ENCODE assay signal across 2 cellular contexts in the genomic region with DNA sequence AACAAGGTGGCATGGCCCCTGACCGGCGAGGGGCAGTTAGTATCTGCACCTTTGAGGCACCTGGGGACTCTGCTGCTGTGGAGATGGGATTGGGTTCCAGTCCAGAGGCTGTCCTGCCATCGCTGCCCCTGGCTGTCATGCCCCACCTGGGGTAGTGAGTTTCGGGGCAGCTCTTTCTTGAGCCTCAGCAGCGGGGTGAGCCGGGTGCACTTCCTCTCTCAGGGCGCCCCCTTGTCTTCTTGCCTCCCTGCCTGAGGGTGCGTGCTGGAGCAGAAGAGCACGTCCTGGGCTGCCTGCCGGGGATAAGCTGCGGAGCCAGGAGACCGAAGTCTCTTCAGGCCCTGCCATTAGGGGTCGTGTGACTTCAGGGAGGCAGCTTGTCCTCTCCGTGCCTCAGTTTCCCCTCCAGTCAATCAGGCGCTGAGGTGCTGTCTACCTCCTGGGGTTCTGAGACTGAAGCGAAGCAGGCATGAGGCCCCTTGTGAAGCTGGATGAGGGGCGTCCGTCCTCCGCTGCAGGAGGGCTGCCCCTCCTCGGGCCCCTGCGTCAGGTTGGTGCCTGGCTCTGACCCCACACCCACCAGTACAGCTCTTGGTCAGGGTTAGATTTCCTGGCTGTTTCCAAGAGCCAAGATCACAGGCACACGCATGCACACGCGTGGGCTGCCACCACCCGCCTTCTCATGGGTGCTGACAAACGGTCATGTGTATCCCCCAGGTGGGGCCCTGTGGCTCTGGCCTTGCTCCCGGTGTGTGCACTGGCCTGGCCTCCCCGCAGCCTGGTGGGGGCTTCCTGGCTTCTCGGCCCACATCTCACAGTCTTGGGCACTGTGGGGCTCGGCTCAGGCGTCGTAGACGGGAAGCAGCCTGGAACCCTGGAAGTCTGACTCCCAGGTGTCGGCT.
TF ChIP-seq lines count a peak whose summit lies in the region.

No MANE protein-coding gene starts in this region.

TF ChIP-seq in HEK293, 187 proteins besides CTCF, POLR2A, EP300 and RAD21:
- TF ChIP-seq MYNN (tag by site-specific recombination; IDR thresholded peaks at IDR 0.05; ENCODE audit: borderline replicate concordance) (no peak), GLIS2 (tag by site-specific recombination; IDR thresholded peaks at IDR 0.05) (0 out of 2 replicates have a peak, but pooled peaks have one; percentile 34), ZNF223 (tag by site-specific recombination; IDR thresholded peaks at IDR 0.05) (no peak), ZNF169 (tag by site-specific recombination; IDR thresholded peaks at IDR 0.05) (no peak), ZNF549 (tag by site-specific recombination; IDR thresholded peaks at IDR 0.05) (no peak), ZNF560 (tag by site-specific recombination; IDR thresholded peaks at IDR 0.05; ENCODE audit: borderline replicate concordance) (no peak), ZBTB48 (tag by site-specific recombination; IDR thresholded peaks at IDR 0.05) (0 out of 2 replicates have a peak, but pooled peaks have one; percentile 14), ZNF571 (tag by site-specific recombination; IDR thresholded peaks at IDR 0.05) (no peak), TRIM28 (IDR thresholded peaks at IDR 0.05; ENCODE audit: borderline replicate concordance, low read length) (no peak), ZNF501 (tag by site-specific recombination; IDR thresholded peaks at IDR 0.05) (no peak), ZNF621 (tag by site-specific recombination; IDR thresholded peaks at IDR 0.05) (no peak), ZNF23 (tag by site-specific recombination; IDR thresholded peaks at IDR 0.05; ENCODE audit: borderline replicate concordance) (no peak)

TF ChIP-seq in HepG2, 621 proteins besides CTCF, POLR2A, EP300 and RAD21:
- TF ChIP-seq CREM (IDR thresholded peaks at IDR 0.05) (no peak), CREM (CRISPR knock-in tag; IDR thresholded peaks at IDR 0.05) (no peak), AGO2 (optimal IDR thresholded peaks at IDR 0.05; ENCODE audit: low read depth, low read length) (peak; percentile 24)
TF ChIP-seq in HepG2: peak in this region for 1.
